ENCODE assay signal across 8 cellular contexts in the genomic region with DNA sequence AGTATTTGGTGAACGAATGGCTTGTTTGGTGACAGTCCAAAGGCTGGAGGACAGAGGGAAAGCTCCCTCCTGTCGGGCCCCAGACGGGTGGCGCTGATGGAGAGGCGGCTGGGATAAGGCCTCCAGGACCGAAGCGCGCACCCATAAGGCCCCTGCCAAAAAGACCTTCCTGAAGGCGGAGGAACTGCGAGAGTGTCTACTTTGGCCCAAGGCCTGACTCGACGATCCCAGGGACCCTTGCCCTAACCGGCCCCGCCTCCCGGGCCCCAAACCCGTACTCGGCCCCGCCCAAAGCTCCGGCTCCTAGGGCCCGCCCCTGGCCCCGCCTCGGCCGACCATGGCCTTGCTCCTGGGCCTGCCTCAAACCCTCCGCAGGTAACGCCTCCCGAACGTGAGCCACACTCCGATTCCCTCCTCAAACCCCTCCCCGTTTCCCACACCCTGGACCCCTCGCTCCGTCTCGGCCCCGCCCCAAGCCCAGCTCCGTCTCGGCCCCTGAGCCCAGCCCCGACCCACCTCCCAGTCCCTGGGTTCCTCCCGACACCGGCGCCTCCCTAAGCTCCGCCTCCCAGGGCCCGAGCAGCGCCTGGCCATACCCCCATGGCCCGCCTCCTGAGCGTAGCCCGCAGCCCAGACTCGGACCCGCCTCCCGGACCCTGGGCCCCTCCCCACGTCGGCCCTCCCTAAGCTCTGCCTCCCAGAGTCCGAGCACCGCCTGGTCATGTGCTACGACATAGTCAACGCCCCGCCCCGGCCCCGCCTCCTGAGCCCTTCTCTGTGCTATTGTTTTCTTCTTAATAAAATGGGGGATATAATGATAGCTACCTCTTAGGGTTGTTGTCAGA.
A peak's percentile ranks its signal among the peaks of the same experiment; 100 is the strongest.
DNase-seq lines count a peak whose midpoint lies in the region; ATAC-seq, FAIRE-seq and TF ChIP-seq lines count a peak whose summit lies in the region.

No MANE protein-coding gene starts in this region.

- H3K27ac Mint-ChIP-seq in natural killer cell: peak overlapping the region; percentile 70 to 81
- H3K27ac Mint-ChIP-seq in stimulated activated memory B cell treated with anti-CD40 and anti-IgM and Interleukin-4, amounts not matched to agents 10 μg/mL and 1 μg/mL and 100 μg/mL, for 72 hours: peak overlapping the region; percentile 77

- no peak overlapping the region for H3K9ac ChIP-seq in HUES6 (ENCODE audit: low read length)

- peaks cover 9 to 13% of the 10 kb centered on the region in 2 donors for H3K4me1 Mint-ChIP-seq in natural killer cell
- H3K4me1 Mint-ChIP-seq in stimulated activated memory B cell treated with anti-CD40 and anti-IgM and Interleukin-4, amounts not matched to agents 10 μg/mL and 1 μg/mL and 100 μg/mL, for 72 hours: peaks cover 15% of the 10 kb centered on the region

- H3K36me3 Mint-ChIP-seq in natural killer cell: no peaks in the 10 kb centered on the region
- no peaks in the 10 kb centered on the region for H3K36me3 Mint-ChIP-seq in stimulated activated memory B cell treated with anti-CD40 and anti-IgM and Interleukin-4, amounts not matched to agents 10 μg/mL and 1 μg/mL and 100 μg/mL, for 72 hours

- TF ChIP-seq CTCF in fibroblast of pulmonary artery (IDR thresholded peaks at IDR 0.05; ENCODE audit: low read length, missing control alignments): no peak
- TF ChIP-seq CTCF in natural killer cell (IDR thresholded peaks at IDR 0.05): no peak

- H3K9me3 ChIP-seq in HUES6 (ENCODE audit: control insufficient read depth, insufficient read depth, low read depth, low read length): no peaks in the 10 kb centered on the region

- H3K27me3 ChIP-seq in HUES6 (ENCODE audit: control insufficient read depth, insufficient read depth, low read length): no peaks in the 10 kb centered on the region

- DNase-seq in CMK (ENCODE audit: low read depth) (peak; percentile 63), RCC 7860 (ENCODE audit: low spot score) (peak; percentile 11), fibroblast of pulmonary artery (ENCODE audit: low read depth) (peak; percentile 85), natural killer cell (peak; percentile 94)
- DNase-seq in activated T-helper 9 cell treated with anti-CD3 and anti-CD28 coated beads, Interleukin-2, amount 50 U/mL, for 16 hours (ENCODE audit: low read depth): peak; percentile 82

- peak overlapping the region; percentile 69 for H3K4me3 ChIP-seq in HUES6 (ENCODE audit: low read depth, low read length)
- peak overlapping the region; percentile 59 for H3K4me3 ChIP-seq in fibroblast of pulmonary artery (replicated peaks; ENCODE audit: low read depth, low read length)

- peak; percentile 100 for ATAC-seq in GM21447 (IDR thresholded peaks at IDR 0.05; ENCODE audit: unreplicated experiment)
- peak; percentile 99 to 100 (median 99) for ATAC-seq in natural killer cell
- peak; percentile 100 for ATAC-seq in stimulated activated memory B cell treated with anti-CD40 and anti-IgM and Interleukin-4, amounts not matched to agents 10 μg/mL and 1 μg/mL and 100 μg/mL, for 72 hours

- peak overlapping the region; percentile 87 for H3K4me3 Mint-ChIP-seq in natural killer cell
- peak overlapping the region; percentile 84 for H3K4me3 Mint-ChIP-seq in stimulated activated memory B cell treated with anti-CD40 and anti-IgM and Interleukin-4, amounts not matched to agents 10 μg/mL and 1 μg/mL and 100 μg/mL, for 72 hours

- FAIRE-seq in RCC 7860 (lab: Jason Lieb, UNC): no peak

- no peaks in the 10 kb centered on the region for H3K9me3 Mint-ChIP-seq in natural killer cell
- no peaks in the 10 kb centered on the region for H3K9me3 Mint-ChIP-seq in stimulated activated memory B cell treated with anti-CD40 and anti-IgM and Interleukin-4, amounts not matched to agents 10 μg/mL and 1 μg/mL and 100 μg/mL, for 72 hours

- no peaks in the 10 kb centered on the region for H3K36me3 ChIP-seq in HUES6 (ENCODE audit: control insufficient read depth, insufficient read depth, low read length)

- peaks cover 6% of the 10 kb centered on the region; the same call in 1 of the 2 replicates for H3K4me1 ChIP-seq in HUES6 (ENCODE audit: control insufficient read depth, insufficient read depth, low read length)

- H3K27me3 Mint-ChIP-seq in natural killer cell (ENCODE audit: low read depth in 2 of 2): peaks cover 3 to 7% of the 10 kb centered on the region in 2 donors
- no peaks in the 10 kb centered on the region for H3K27me3 Mint-ChIP-seq in stimulated activated memory B cell treated with anti-CD40 and anti-IgM and Interleukin-4, amounts not matched to agents 10 μg/mL and 1 μg/mL and 100 μg/mL, for 72 hours

- H3K27ac ChIP-seq in HUES6 (ENCODE audit: low read depth, low read length): no peak overlapping the region

- intact Hi-C loops in natural killer cell (cut with micrococcal nuclease): no loop called here

Comparison
In these comparisons a context has a peak if more than half of its experiments do, and no peak if none do; other contexts are left out.
1. DNase-seq: peak in every context shown above with its lines; median percentile 94 in natural killer cell; 85 in fibroblast of pulmonary artery; 82 in activated T-helper 9 cell treated with anti-CD3 and anti-CD28 coated beads, Interleukin-2, amount 50 U/mL, for 16 hours; 63 in CMK; 11 in RCC 7860.